Comparison of ENCODE assay signal across 1 cellular context in the genomic region with DNA sequence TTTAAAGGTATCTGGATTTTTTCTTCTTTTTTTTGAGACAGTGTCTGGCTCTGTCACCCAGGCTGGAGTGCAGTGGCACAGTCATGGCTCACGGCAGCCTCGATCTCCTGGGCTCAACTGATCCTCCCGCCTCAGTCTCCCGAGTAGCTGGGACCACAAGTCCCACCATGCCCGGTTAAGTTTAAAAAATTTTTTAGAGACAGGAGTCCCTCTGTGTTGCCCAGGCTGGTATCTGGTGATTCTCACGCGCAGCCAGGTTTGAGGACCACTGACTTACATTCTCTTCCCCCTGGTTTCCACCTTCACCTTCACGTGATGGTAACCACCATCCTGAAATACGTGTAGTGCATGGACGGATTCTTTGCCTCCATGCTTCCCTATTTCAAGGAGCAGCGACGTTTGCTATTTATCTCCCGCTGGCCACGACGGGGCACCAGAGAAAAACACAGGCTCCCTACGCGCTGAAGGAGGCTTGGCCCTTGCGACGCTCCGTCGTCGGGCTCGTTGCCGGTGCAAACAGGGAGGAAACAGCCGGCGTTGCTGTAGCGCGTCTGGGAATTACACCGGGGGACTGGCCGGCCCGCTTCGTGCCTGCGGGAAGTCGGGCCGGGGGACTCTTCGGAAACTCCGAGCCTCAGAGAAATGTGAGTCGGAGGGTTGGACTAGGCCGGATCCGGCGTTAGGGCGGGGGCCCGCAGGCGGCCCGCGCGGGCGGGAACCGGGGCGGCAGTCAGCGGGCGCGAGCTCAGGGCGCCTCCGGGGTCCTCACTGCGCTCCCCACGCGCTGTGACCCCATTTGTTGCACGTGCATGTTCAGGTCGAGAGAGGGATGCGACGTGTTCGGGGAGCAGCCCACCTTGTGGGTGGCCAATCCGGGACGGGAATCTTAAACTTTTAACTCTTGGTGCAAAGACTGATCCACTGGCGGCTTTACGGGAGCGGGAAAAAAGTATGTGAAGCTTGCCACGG.
TF ChIP-seq lines count a peak whose summit lies in the region.

A gene with protein sequence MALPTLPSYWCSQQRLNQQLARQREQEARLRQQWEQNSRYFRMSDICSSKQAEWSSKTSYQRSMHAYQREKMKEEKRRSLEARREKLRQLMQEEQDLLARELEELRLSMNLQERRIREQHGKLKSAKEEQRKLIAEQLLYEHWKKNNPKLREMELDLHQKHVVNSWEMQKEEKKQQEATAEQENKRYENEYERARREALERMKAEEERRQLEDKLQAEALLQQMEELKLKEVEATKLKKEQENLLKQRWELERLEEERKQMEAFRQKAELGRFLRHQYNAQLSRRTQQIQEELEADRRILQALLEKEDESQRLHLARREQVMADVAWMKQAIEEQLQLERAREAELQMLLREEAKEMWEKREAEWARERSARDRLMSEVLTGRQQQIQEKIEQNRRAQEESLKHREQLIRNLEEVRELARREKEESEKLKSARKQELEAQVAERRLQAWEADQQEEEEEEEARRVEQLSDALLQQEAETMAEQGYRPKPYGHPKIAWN (plus strand): TSS at position 492 of the 969 bp plus-strand sequence. CDS start 2,753 bp downstream, outside the sequence.

TF ChIP-seq in HepG2, 621 proteins besides CTCF, POLR2A, EP300 and RAD21 (continued from another document and continues in another):
- TF ChIP-seq SAP130 (CRISPR knock-in tag; IDR thresholded peaks at IDR 0.05; ENCODE audit: low read depth) (peak; percentile 96), ZNF776 (CRISPR knock-in tag; IDR thresholded peaks at IDR 0.05) (no peak; the same call in 1 of the 2 replicates), CREM (IDR thresholded peaks at IDR 0.05) (0 out of 2 replicates have a peak, but pooled peaks have one; percentile 6), CREM (CRISPR knock-in tag; IDR thresholded peaks at IDR 0.05) (no peak), SP140L (CRISPR knock-in tag; IDR thresholded peaks at IDR 0.05; ENCODE audit: borderline replicate concordance) (no peak), ZFP82 (CRISPR knock-in tag; IDR thresholded peaks at IDR 0.05; ENCODE audit: borderline replicate concordance) (no peak), ZNF260 (CRISPR knock-in tag; IDR thresholded peaks at IDR 0.05; ENCODE audit: borderline replicate concordance, low read depth) (no peak), POLR2AphosphoS5 (IDR thresholded peaks at IDR 0.05; ENCODE audit: low read depth, low read length) (peak; percentile 67), MBNL3 (CRISPR knock-in tag; conservative IDR thresholded peaks at IDR 0.05) (no peak), ZNF256 (CRISPR knock-in tag; conservative IDR thresholded peaks at IDR 0.05) (no peak), ZNF883 (CRISPR knock-in tag; IDR thresholded peaks at IDR 0.05; ENCODE audit: not compliant biosample characterization) (peak; percentile 18), CEBPB (IDR thresholded peaks at IDR 0.05; ENCODE audit: borderline replicate concordance, low read depth, low read length) (no peak), ZC3H4 (CRISPR knock-in tag; IDR thresholded peaks at IDR 0.05; ENCODE audit: borderline replicate concordance) (no peak), DMAP1 (CRISPR knock-in tag; IDR thresholded peaks at IDR 0.05) (peak; percentile 82), GFI1 (CRISPR knock-in tag; IDR thresholded peaks at IDR 0.05; ENCODE audit: borderline replicate concordance) (no peak), ZNF251 (CRISPR knock-in tag; IDR thresholded peaks at IDR 0.05) (no peak), ZNF83 (CRISPR knock-in tag; IDR thresholded peaks at IDR 0.05; ENCODE audit: borderline replicate concordance) (no peak), MAFK (conservative IDR thresholded peaks at IDR 0.05 in 1 of 2, IDR thresholded peaks at IDR 0.05 in 1 of 2; ENCODE audit: low read length in 2 of 2) (no peak), NR3C1 (CRISPR knock-in tag; IDR thresholded peaks at IDR 0.05) (no peak), ZNF225 (CRISPR knock-in tag; IDR thresholded peaks at IDR 0.05) (no peak), ZNF230 (CRISPR knock-in tag; IDR thresholded peaks at IDR 0.05) (no peak), ZNF124 (CRISPR knock-in tag; IDR thresholded peaks at IDR 0.05) (no peak), HHEX (CRISPR knock-in tag; IDR thresholded peaks at IDR 0.05) (no peak), KLF16 (CRISPR knock-in tag; IDR thresholded peaks at IDR 0.05) (peak in 1 of 2 experiments; percentile 59; a peak in 2 of 4 replicates), ZNF569 (CRISPR knock-in tag; IDR thresholded peaks at IDR 0.05; ENCODE audit: borderline replicate concordance) (peak; percentile 77; the same call in 1 of the 2 replicates), NCOA1 (CRISPR knock-in tag; IDR thresholded peaks at IDR 0.05) (no peak), CCDC6 (CRISPR knock-in tag; IDR thresholded peaks at IDR 0.05) (peak; percentile 33; the same call in 1 of the 2 replicates), STAG1 (CRISPR knock-in tag; IDR thresholded peaks at IDR 0.05) (peak; percentile 59), ATM (IDR thresholded peaks at IDR 0.05; ENCODE audit: borderline replicate concordance) (no peak), SAFB2 (CRISPR knock-in tag; IDR thresholded peaks at IDR 0.05; ENCODE audit: borderline replicate concordance, low read depth) (no peak), KDM2A (CRISPR knock-in tag; IDR thresholded peaks at IDR 0.05; ENCODE audit: borderline replicate concordance, low read depth) (peak; percentile 95), KLF12 (CRISPR knock-in tag; IDR thresholded peaks at IDR 0.05; ENCODE audit: borderline replicate concordance) (no peak; the same call in 1 of the 2 replicates), CC2D1A (CRISPR knock-in tag; IDR thresholded peaks at IDR 0.05) (0 out of 2 replicates have a peak, but pooled peaks have one; percentile 69), ZNF160 (CRISPR knock-in tag; IDR thresholded peaks at IDR 0.05) (no peak), FOXM1 (CRISPR knock-in tag; IDR thresholded peaks at IDR 0.05) (no peak), KAT7 (CRISPR knock-in tag; IDR thresholded peaks at IDR 0.05; ENCODE audit: borderline replicate concordance) (peak; percentile 84; the same call in 1 of the 2 replicates), MYNN (CRISPR knock-in tag; IDR thresholded peaks at IDR 0.05; ENCODE audit: low read depth) (no peak), ASH2L (IDR thresholded peaks at IDR 0.05; ENCODE audit: insufficient read length, low read depth, low read length) (peak; percentile 95), PRPF4 (IDR thresholded peaks at IDR 0.05; ENCODE audit: low read depth, low read length, poor library complexity, severe bottlenecking) (no peak)
- TF ChIP-seq, protein P1, sequence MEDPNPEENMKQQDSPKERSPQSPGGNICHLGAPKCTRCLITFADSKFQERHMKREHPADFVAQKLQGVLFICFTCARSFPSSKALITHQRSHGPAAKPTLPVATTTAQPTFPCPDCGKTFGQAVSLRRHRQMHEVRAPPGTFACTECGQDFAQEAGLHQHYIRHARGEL (CRISPR knock-in tag; IDR thresholded peaks at IDR 0.05) = peak; percentile 28; the same call in 1 of the 2 replicates
- TF ChIP-seq, protein P2, sequence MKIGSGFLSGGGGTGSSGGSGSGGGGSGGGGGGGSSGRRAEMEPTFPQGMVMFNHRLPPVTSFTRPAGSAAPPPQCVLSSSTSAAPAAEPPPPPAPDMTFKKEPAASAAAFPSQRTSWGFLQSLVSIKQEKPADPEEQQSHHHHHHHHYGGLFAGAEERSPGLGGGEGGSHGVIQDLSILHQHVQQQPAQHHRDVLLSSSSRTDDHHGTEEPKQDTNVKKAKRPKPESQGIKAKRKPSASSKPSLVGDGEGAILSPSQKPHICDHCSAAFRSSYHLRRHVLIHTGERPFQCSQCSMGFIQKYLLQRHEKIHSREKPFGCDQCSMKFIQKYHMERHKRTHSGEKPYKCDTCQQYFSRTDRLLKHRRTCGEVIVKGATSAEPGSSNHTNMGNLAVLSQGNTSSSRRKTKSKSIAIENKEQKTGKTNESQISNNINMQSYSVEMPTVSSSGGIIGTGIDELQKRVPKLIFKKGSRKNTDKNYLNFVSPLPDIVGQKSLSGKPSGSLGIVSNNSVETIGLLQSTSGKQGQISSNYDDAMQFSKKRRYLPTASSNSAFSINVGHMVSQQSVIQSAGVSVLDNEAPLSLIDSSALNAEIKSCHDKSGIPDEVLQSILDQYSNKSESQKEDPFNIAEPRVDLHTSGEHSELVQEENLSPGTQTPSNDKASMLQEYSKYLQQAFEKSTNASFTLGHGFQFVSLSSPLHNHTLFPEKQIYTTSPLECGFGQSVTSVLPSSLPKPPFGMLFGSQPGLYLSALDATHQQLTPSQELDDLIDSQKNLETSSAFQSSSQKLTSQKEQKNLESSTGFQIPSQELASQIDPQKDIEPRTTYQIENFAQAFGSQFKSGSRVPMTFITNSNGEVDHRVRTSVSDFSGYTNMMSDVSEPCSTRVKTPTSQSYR (CRISPR knock-in tag; IDR thresholded peaks at IDR 0.05; ENCODE audit: borderline replicate concordance) = peak; percentile 46; the same call in 1 of the 2 replicates
- TF ChIP-seq, protein P3, sequence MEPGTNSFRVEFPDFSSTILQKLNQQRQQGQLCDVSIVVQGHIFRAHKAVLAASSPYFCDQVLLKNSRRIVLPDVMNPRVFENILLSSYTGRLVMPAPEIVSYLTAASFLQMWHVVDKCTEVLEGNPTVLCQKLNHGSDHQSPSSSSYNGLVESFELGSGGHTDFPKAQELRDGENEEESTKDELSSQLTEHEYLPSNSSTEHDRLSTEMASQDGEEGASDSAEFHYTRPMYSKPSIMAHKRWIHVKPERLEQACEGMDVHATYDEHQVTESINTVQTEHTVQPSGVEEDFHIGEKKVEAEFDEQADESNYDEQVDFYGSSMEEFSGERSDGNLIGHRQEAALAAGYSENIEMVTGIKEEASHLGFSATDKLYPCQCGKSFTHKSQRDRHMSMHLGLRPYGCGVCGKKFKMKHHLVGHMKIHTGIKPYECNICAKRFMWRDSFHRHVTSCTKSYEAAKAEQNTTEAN (CRISPR knock-in tag; conservative IDR thresholded peaks at IDR 0.05) = 0 out of 2 replicates have a peak, but pooled peaks have one; percentile 6
- TF ChIP-seq, protein P4, sequence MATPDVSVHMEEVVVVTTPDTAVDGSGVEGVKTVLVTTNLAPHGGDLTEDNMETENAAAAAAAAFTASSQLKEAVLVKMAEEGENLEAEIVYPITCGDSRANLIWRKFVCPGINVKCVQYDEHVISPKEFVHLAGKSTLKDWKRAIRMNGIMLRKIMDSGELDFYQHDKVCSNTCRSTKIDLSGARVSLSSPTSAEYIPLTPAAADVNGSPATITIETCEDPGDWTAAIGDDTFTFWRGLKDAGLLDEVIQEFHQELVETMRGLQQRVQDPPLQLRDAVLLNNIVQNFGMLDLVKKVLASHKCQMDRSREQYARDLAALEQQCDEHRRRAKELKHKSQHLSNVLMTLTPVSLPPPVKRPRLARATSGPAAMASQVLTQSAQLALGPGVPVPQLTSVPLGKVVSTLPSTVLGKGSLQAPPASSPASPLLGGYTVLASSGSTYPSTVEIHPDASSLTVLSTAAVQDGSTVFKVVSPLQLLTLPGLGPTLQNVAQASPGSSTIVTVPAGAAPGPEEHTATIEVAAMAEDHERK (CRISPR knock-in tag; IDR thresholded peaks at IDR 0.05; ENCODE audit: low read depth) = no peak
- TF ChIP-seq, protein P5, sequence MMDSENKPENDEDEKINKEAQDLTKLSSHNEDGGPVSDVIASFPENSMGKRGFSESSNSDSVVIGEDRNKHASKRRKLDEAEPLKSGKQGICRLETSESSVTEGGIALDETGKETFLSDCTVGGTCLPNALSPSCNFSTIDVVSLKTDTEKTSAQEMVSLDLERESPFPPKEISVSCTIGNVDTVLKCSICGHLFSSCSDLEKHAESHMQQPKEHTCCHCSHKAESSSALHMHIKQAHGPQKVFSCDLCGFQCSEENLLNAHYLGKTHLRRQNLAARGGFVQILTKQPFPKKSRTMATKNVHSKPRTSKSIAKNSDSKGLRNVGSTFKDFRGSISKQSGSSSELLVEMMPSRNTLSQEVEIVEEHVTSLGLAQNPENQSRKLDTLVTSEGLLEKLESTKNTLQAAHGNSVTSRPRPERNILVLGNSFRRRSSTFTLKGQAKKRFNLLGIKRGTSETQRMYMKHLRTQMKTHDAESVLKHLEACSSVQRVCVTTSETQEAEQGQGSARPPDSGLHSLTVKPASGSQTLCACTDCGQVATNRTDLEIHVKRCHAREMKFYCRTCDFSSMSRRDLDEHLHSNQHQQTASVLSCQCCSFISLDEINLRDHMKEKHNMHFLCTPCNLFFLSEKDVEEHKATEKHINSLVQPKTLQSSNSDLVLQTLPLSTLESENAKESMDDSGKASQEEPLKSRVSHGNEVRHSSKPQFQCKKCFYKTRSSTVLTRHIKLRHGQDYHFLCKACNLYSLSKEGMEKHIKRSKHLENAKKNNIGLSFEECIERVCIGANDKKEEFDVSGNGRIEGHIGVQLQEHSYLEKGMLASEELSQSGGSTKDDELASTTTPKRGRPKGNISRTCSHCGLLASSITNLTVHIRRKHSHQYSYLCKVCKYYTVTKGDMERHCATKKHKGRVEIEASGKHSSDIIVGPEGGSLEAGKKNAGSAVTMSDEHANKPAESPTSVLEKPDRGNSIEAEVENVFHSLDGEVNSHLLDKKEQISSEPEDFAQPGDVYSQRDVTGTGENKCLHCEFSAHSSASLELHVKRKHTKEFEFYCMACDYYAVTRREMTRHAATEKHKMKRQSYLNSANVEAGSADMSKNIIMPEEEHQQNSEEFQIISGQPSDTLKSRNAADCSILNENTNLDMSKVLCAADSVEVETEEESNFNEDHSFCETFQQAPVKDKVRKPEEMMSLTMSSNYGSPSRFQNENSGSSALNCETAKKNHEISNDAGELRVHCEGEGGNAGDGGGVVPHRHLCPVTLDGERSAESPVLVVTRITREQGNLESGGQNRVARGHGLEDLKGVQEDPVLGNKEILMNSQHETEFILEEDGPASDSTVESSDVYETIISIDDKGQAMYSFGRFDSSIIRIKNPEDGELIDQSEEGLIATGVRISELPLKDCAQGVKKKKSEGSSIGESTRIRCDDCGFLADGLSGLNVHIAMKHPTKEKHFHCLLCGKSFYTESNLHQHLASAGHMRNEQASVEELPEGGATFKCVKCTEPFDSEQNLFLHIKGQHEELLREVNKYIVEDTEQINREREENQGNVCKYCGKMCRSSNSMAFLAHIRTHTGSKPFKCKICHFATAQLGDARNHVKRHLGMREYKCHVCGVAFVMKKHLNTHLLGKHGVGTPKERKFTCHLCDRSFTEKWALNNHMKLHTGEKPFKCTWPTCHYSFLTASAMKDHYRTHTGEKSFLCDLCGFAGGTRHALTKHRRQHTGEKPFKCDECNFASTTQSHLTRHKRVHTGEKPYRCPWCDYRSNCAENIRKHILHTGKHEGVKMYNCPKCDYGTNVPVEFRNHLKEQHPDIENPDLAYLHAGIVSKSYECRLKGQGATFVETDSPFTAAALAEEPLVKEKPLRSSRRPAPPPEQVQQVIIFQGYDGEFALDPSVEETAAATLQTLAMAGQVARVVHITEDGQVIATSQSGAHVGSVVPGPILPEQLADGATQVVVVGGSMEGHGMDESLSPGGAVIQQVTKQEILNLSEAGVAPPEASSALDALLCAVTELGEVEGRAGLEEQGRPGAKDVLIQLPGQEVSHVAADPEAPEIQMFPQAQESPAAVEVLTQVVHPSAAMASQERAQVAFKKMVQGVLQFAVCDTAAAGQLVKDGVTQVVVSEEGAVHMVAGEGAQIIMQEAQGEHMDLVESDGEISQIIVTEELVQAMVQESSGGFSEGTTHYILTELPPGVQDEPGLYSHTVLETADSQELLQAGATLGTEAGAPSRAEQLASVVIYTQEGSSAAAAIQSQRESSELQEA (CRISPR knock-in tag; IDR thresholded peaks at IDR 0.05; ENCODE audit: not compliant biosample characterization) = no peak
- TF ChIP-seq, protein P6, sequence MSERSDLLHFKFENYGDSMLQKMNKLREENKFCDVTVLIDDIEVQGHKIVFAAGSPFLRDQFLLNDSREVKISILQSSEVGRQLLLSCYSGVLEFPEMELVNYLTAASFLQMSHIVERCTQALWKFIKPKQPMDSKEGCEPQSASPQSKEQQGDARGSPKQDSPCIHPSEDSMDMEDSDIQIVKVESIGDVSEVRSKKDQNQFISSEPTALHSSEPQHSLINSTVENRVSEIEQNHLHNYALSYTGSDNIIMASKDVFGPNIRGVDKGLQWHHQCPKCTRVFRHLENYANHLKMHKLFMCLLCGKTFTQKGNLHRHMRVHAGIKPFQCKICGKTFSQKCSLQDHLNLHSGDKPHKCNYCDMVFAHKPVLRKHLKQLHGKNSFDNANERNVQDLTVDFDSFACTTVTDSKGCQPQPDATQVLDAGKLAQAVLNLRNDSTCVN (CRISPR knock-in tag; IDR thresholded peaks at IDR 0.05; ENCODE audit: borderline replicate concordance) = peak; percentile 74; the same call in 1 of the 2 replicates
